In the genomic region with DNA sequence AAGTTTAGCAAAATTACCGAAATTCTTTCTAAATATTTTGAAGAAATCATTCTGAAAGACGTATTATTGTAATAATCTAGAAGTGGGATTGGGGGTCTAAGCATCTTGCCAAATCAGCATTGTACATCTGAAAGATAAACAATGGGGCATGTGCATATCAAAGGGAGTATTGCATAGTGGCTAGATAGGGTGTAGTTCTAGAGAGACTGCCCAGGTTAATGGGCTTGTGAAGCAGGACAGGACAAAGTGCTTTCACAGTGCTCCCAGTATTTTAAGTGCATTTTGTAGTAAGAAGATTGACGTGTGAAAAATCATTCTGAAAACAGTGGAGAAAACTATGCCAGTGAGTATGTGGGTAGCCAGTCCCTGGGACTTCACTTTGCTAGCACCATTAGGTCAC, we compare ENCODE assay signal across 1 cellular context.
TF ChIP-seq lines count a peak whose summit lies in the region.

No MANE protein-coding gene starts in this region.

TF ChIP-seq in WTC11, 78 proteins besides CTCF, POLR2A, EP300 and RAD21:
- TF ChIP-seq, protein P1, sequence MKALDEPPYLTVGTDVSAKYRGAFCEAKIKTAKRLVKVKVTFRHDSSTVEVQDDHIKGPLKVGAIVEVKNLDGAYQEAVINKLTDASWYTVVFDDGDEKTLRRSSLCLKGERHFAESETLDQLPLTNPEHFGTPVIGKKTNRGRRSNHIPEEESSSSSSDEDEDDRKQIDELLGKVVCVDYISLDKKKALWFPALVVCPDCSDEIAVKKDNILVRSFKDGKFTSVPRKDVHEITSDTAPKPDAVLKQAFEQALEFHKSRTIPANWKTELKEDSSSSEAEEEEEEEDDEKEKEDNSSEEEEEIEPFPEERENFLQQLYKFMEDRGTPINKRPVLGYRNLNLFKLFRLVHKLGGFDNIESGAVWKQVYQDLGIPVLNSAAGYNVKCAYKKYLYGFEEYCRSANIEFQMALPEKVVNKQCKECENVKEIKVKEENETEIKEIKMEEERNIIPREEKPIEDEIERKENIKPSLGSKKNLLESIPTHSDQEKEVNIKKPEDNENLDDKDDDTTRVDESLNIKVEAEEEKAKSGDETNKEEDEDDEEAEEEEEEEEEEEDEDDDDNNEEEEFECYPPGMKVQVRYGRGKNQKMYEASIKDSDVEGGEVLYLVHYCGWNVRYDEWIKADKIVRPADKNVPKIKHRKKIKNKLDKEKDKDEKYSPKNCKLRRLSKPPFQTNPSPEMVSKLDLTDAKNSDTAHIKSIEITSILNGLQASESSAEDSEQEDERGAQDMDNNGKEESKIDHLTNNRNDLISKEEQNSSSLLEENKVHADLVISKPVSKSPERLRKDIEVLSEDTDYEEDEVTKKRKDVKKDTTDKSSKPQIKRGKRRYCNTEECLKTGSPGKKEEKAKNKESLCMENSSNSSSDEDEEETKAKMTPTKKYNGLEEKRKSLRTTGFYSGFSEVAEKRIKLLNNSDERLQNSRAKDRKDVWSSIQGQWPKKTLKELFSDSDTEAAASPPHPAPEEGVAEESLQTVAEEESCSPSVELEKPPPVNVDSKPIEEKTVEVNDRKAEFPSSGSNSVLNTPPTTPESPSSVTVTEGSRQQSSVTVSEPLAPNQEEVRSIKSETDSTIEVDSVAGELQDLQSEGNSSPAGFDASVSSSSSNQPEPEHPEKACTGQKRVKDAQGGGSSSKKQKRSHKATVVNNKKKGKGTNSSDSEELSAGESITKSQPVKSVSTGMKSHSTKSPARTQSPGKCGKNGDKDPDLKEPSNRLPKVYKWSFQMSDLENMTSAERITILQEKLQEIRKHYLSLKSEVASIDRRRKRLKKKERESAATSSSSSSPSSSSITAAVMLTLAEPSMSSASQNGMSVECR (CRISPR knock-in tag; IDR thresholded peaks at IDR 0.05; ENCODE audit: borderline replicate concordance): no peak
